7 cellular contexts compared by ENCODE assay signal in the genomic region with DNA sequence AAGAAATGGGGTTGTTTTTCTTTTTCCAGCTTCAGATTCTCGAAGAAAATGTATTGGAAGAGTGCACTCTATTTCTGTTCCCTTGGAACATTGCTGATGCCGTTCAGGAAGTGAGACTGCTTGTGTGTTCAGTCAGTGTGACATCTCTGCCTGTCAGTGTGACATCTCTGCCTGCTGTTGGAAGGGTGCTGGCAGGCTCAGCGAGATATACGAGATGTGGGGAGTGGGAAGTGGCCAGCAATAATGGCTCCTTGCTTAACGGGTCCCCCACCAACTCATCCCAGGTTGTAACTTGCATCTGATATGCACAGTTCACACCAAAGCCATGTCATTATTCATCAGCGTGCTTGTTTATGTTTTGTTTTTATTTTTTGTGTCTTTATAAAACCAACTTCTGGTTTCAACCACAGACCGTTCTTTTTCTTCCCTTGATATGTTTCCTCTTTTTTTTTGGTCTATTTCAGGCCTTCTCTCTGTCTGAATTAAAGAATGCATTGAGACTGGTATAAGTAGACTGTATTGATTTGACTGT.
DNase-seq lines count a peak whose midpoint lies in the region; ATAC-seq and TF ChIP-seq lines count a peak whose summit lies in the region.

No MANE protein-coding gene starts in this region.

- no peak for TF ChIP-seq POLR2A in spleen (IDR thresholded peaks at IDR 0.05)

- intact Hi-C loops in spleen (cut with DNase I; ENCODE audit: low total_unique reads) (no loop called here), A673 (cut with micrococcal nuclease; ENCODE audit: unreplicated experiment) (no loop called here)

- BruUV-seq in A673 (replicated peaks; lab: Mats Ljungman, UMichigan) = no TSS peak

- H3K4me1 Mint-ChIP-seq in T-helper 17 cell = peaks cover 44% of the 10 kb centered on the region

- no peaks in the 10 kb centered on the region for H3K27me3 ChIP-seq in spleen (replicated peaks in 1 of 7)
- no peaks in the 10 kb centered on the region for H3K27me3 ChIP-seq in HAP-1 (ENCODE audit: low read depth)
- no peaks in the 10 kb centered on the region for H3K27me3 ChIP-seq in A673 (replicated peaks; ENCODE audit: insufficient read depth, low read depth, low read length, poor library complexity)

- H3K9me3 ChIP-seq in T-helper 17 cell (ENCODE audit: control insufficient read depth, low read length, poor library complexity, severe bottlenecking) (no peaks in the 10 kb centered on the region), spleen (no peaks in the 10 kb centered on the region), HAP-1 (no peaks in the 10 kb centered on the region), A673 (ENCODE audit: low read depth, low read length, poor library complexity, severe bottlenecking) (no peaks in the 10 kb centered on the region)

- peak overlapping the region in 7 of 8 donors; percentile 11 to 82 (median 63) for H3K27ac ChIP-seq in spleen
- no peak overlapping the region for H3K27ac ChIP-seq in A673 (ENCODE audit: low read depth, low read length, poor library complexity, severe bottlenecking)

- H3K36me3 ChIP-seq in spleen (no peaks in the 10 kb centered on the region), HAP-1 (replicated peaks) (no peaks in the 10 kb centered on the region), A673 (ENCODE audit: insufficient read depth, low read length, poor library complexity, severe bottlenecking) (no peaks in the 10 kb centered on the region)

- TF ChIP-seq CTCF in spleen (IDR thresholded peaks at IDR 0.05 in 8 of 11, conservative IDR thresholded peaks at IDR 0.05 in 3 of 11) (no peak), A673 (conservative IDR thresholded peaks at IDR 0.05; ENCODE audit: low read depth, low read length) (no peak)

- no peaks in the 10 kb centered on the region for H3K27me3 Mint-ChIP-seq in T-helper 17 cell

- no peak for DNase-seq in T-helper 17 cell
- DNase-seq in spleen = no peak
- no peak for DNase-seq in OCI-M2 (lab: John Stamatoyannopoulos, UW; ENCODE audit: unreplicated experiment)
- no peak for DNase-seq in HAP-1 (ENCODE audit: low spot score in 2 of 2)
- DNase-seq in A673 (ENCODE audit: low spot score) = no peak

- H3K36me3 Mint-ChIP-seq in T-helper 17 cell (ENCODE audit: low read depth) = no peaks in the 10 kb centered on the region

- peak overlapping the region; percentile 73 for H3K4me3 Mint-ChIP-seq in T-helper 17 cell

- H3K4me1 ChIP-seq in spleen (peaks cover 8 to 93% (median 56%) of the 10 kb centered on the region in 6 donors), HAP-1 (no peaks in the 10 kb centered on the region), A673 (ENCODE audit: insufficient read depth, low read length, poor library complexity, severe bottlenecking) (peaks cover 45% of the 10 kb centered on the region)

- ATAC-seq in GM18909 (IDR thresholded peaks at IDR 0.05; ENCODE audit: poor library complexity, unreplicated experiment) (peak; percentile 39), HG02759 (IDR thresholded peaks at IDR 0.05; ENCODE audit: unreplicated experiment) (peak; percentile 40), T-helper 17 cell (peak; percentile 61)

- POLR2A ChIA-PET in A673 (lab: Charles Lee; ENCODE audit: low non-redundant PET) = no interaction called here

- in situ Hi-C loops in HAP-1 (cut with MboI; ENCODE audit: low sequenced_read_pairs) = no loop called here

- CTCF ChIA-PET in A673 (lab: Charles Lee) = no interaction called here

- peak overlapping the region in 2 of 8 donors; percentile 11 to 51 for H3K4me3 ChIP-seq in spleen
- no peak overlapping the region for H3K4me3 ChIP-seq in HAP-1
- H3K4me3 ChIP-seq in A673 (ENCODE audit: low read depth, low read length, poor library complexity, severe bottlenecking) = no peak overlapping the region

- WGBS in spleen, 5 donors = 26 to 46% (median 37%) methylated on average over 7 of the region's 7 CpGs

- H3K27ac Mint-ChIP-seq in T-helper 17 cell = peak overlapping the region; percentile 83
